15 cellular contexts compared by ENCODE assay signal in genomic region chr2:144084114-144084661, GRCh38.
DNase-seq lines count a peak whose midpoint lies in the region; ATAC-seq and TF ChIP-seq lines count a peak whose summit lies in the region.
"Had no signal": no experiment of that assay in that cellular context is flagged by ENCODE, and none has a peak within 500 bp of the region (broad histone marks: within the 10 kb centered on the region; RNA-seq: fewer than 3 reads in every experiment).

No MANE protein-coding gene starts in this region.

- H3F3A ChIP-seq in SK-N-SH (replicated peaks; ENCODE audit: insufficient read depth), result peaks cover 33% of the 10 kb centered on the region

- H3K36me3 Mint-ChIP-seq in activated CD4-positive, alpha-beta T cell treated with anti-CD3 and anti-CD28 coated beads, Interleukin-2, amount 10 ng/mL, durations not matched to agents 7 days and 5 days (ENCODE audit: low read depth), result no peaks in the 10 kb centered on the region

- H3K79me2 ChIP-seq in SK-N-SH (ENCODE audit: insufficient read depth), result no peaks in the 10 kb centered on the region

- no peaks in the 10 kb centered on the region for H3K36me3 ChIP-seq in SK-N-SH (replicated peaks in 1 of 2; ENCODE audit: control insufficient read depth in 1 of 2, insufficient read depth in 2 of 2, low read length in 1 of 2)
- H3K36me3 ChIP-seq: gastroesophageal sphincter had no signal

- CTCF ChIA-PET in SK-N-SH (lab: Yijun Ruan, JAX), result interaction anchor here (0.9 kb wide), 1 partner anchor 21 kb away, joined by 3 read pairs; no protein-coding TSS in a partner anchor
- CTCF ChIA-PET in activated CD4-positive, alpha-beta T cell treated with anti-CD3 and anti-CD28 coated beads, Interleukin-2, amount 10 ng/mL, durations not matched to agents 7 days and 5 days (lab: Charles Lee), result no interaction called here

- peak overlapping the region; percentile 3 to 74; a peak in 3 of 4 replicates for H3K27ac ChIP-seq in SK-N-SH (ENCODE audit: low read depth in 2 of 2, low read length in 1 of 2)
- H3K27ac ChIP-seq: gastroesophageal sphincter had no signal

- peak in 1 of 2 experiments; percentile 52; a peak in 1 of 4 replicates for TF ChIP-seq EP300 in SK-N-SH (IDR thresholded peaks at IDR 0.05; ENCODE audit: borderline replicate concordance in 1 of 2, low read depth in 1 of 2, low read length in 1 of 2)

- DNase-seq in ELR (ENCODE audit: low read depth) (peak; percentile 89), SK-N-SH (no peak), epithelial cell of proximal tubule (ENCODE audit: low read depth) (peak; percentile 94), retinal pigment epithelial cell (ENCODE audit: low read depth) (peak; percentile 48), NCI-H510A (lab: John Stamatoyannopoulos, UW) (no peak)
- DNase-seq in activated CD4-positive, alpha-beta T cell treated with anti-CD3 and anti-CD28 coated beads, Interleukin-2, amount 10 ng/mL, durations not matched to agents 7 days and 5 days, result no peak
- DNase-seq: activated CD4-positive, alpha-beta T cell treated with anti-CD3 and anti-CD28 coated beads, Interleukin-2, amount 50 U/mL, for 48 hours; activated effector memory CD4-positive, alpha-beta T cell treated with Interleukin-2 at 50 U/mL for 16 hours; CD8-positive, alpha-beta T cell; Kasumi-1; naive thymus-derived CD4-positive, alpha-beta T cell; retina had no signal

- 30% methylated on average over 2 of the region's 2 CpGs for WGBS in SK-N-SH (ENCODE audit: low lambda C conversion rate)

- H3K4me3 ChIP-seq in SK-N-SH (ENCODE audit: low read depth in 2 of 2, low read length in 1 of 2) (no peak overlapping the region), epithelial cell of proximal tubule (ENCODE audit: low read depth, low read length) (no peak overlapping the region), retinal pigment epithelial cell (ENCODE audit: low read length) (no peak overlapping the region)
- H3K4me3 ChIP-seq: gastroesophageal sphincter had no signal

- H3K9me2 ChIP-seq in SK-N-SH, result no peaks in the 10 kb centered on the region

- H3K4me1 Mint-ChIP-seq in activated CD4-positive, alpha-beta T cell treated with anti-CD3 and anti-CD28 coated beads, Interleukin-2, amount 10 ng/mL, durations not matched to agents 7 days and 5 days, result no peaks in the 10 kb centered on the region
- H3K4me1 Mint-ChIP-seq: naive thymus-derived CD4-positive, alpha-beta T cell had no signal

- no peaks in the 10 kb centered on the region for H3K9me3 ChIP-seq in SK-N-SH
- H3K9me3 ChIP-seq: gastroesophageal sphincter had no signal

- H3K9me3 Mint-ChIP-seq in activated CD4-positive, alpha-beta T cell treated with anti-CD3 and anti-CD28 coated beads, Interleukin-2, amount 10 ng/mL, durations not matched to agents 7 days and 5 days, result peaks cover 4% of the 10 kb centered on the region
- H3K9me3 Mint-ChIP-seq: CD8-positive, alpha-beta T cell had no signal

- H3K4me2 ChIP-seq in SK-N-SH, result peak overlapping the region; percentile 36

- H2AFZ ChIP-seq in SK-N-SH (ENCODE audit: low read depth), result no peak overlapping the region

- TF ChIP-seq RAD21 in SK-N-SH (IDR thresholded peaks at IDR 0.05; ENCODE audit: low read length), result no peak

- H3K9ac ChIP-seq in SK-N-SH, result no peak overlapping the region; the same call in 1 of the 2 replicates

- H3K4me1 ChIP-seq in SK-N-SH (ENCODE audit: control insufficient read depth in 1 of 2, insufficient read depth in 2 of 2, low read depth in 1 of 2, low read length in 1 of 2), result peaks cover 13 to 23% of the 10 kb centered on the region in 2 experiments; a peak in 3 of 4 replicates
- H3K4me1 ChIP-seq: gastroesophageal sphincter had no signal

- TF ChIP-seq CTCF in SK-N-SH (IDR thresholded peaks at IDR 0.05) (no peak), epithelial cell of proximal tubule (conservative IDR thresholded peaks at IDR 0.05; ENCODE audit: low read depth, low read length) (no peak), retinal pigment epithelial cell (conservative IDR thresholded peaks at IDR 0.05; ENCODE audit: low read depth, low read length) (no peak)

- H3K27me3 Mint-ChIP-seq in activated CD4-positive, alpha-beta T cell treated with anti-CD3 and anti-CD28 coated beads, Interleukin-2, amount 10 ng/mL, durations not matched to agents 7 days and 5 days, result no peaks in the 10 kb centered on the region
- H3K27me3 Mint-ChIP-seq: naive thymus-derived CD4-positive, alpha-beta T cell had no signal

- no peak overlapping the region for H3K4me3 Mint-ChIP-seq in activated CD4-positive, alpha-beta T cell treated with anti-CD3 and anti-CD28 coated beads, Interleukin-2, amount 10 ng/mL, durations not matched to agents 7 days and 5 days
- H3K4me3 Mint-ChIP-seq: CD8-positive, alpha-beta T cell; naive thymus-derived CD4-positive, alpha-beta T cell had no signal

- no peaks in the 10 kb centered on the region for H4K20me1 ChIP-seq in SK-N-SH (ENCODE audit: insufficient read depth)

- H3K27me3 ChIP-seq in SK-N-SH (ENCODE audit: insufficient read depth), result no peaks in the 10 kb centered on the region
- H3K27me3 ChIP-seq: gastroesophageal sphincter had no signal

- no peak overlapping the region for H3K27ac Mint-ChIP-seq in activated CD4-positive, alpha-beta T cell treated with anti-CD3 and anti-CD28 coated beads, Interleukin-2, amount 10 ng/mL, durations not matched to agents 7 days and 5 days
- H3K27ac Mint-ChIP-seq: CD8-positive, alpha-beta T cell; naive thymus-derived CD4-positive, alpha-beta T cell had no signal

- ATAC-seq in GM18909 (IDR thresholded peaks at IDR 0.05; ENCODE audit: poor library complexity, unreplicated experiment), result no peak
- ATAC-seq in GM21526 (IDR thresholded peaks at IDR 0.05; ENCODE audit: low FRiP score, unreplicated experiment), result no peak
- ATAC-seq: CD8-positive, alpha-beta T cell; gastroesophageal sphincter; naive thymus-derived CD4-positive, alpha-beta T cell had no signal

- POLR2A ChIA-PET in SK-N-SH (lab: Yijun Ruan, JAX), result no interaction called here
- POLR2A ChIA-PET in activated CD4-positive, alpha-beta T cell treated with anti-CD3 and anti-CD28 coated beads, Interleukin-2, amount 10 ng/mL, durations not matched to agents 7 days and 5 days (lab: Charles Lee), result no interaction called here

TF ChIP-seq in SK-N-SH, 30 proteins besides CTCF, POLR2A, EP300 and RAD21 (continues in another document):
- TF ChIP-seq, protein P1, sequence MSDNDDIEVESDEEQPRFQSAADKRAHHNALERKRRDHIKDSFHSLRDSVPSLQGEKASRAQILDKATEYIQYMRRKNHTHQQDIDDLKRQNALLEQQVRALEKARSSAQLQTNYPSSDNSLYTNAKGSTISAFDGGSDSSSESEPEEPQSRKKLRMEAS (IDR thresholded peaks at IDR 0.05; ENCODE audit: low read depth), result peak; percentile 85
- no peak for TF ChIP-seq GATA2 (CRISPR knock-in tag; IDR thresholded peaks at IDR 0.05)
- TF ChIP-seq RCOR1 (IDR thresholded peaks at IDR 0.05; ENCODE audit: low read length), result no peak
- peak; percentile 84 for TF ChIP-seq FOSL2 (IDR thresholded peaks at IDR 0.05; ENCODE audit: borderline replicate concordance, low read depth)
- TF ChIP-seq, protein P2, sequence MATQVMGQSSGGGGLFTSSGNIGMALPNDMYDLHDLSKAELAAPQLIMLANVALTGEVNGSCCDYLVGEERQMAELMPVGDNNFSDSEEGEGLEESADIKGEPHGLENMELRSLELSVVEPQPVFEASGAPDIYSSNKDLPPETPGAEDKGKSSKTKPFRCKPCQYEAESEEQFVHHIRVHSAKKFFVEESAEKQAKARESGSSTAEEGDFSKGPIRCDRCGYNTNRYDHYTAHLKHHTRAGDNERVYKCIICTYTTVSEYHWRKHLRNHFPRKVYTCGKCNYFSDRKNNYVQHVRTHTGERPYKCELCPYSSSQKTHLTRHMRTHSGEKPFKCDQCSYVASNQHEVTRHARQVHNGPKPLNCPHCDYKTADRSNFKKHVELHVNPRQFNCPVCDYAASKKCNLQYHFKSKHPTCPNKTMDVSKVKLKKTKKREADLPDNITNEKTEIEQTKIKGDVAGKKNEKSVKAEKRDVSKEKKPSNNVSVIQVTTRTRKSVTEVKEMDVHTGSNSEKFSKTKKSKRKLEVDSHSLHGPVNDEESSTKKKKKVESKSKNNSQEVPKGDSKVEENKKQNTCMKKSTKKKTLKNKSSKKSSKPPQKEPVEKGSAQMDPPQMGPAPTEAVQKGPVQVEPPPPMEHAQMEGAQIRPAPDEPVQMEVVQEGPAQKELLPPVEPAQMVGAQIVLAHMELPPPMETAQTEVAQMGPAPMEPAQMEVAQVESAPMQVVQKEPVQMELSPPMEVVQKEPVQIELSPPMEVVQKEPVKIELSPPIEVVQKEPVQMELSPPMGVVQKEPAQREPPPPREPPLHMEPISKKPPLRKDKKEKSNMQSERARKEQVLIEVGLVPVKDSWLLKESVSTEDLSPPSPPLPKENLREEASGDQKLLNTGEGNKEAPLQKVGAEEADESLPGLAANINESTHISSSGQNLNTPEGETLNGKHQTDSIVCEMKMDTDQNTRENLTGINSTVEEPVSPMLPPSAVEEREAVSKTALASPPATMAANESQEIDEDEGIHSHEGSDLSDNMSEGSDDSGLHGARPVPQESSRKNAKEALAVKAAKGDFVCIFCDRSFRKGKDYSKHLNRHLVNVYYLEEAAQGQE (IDR thresholded peaks at IDR 0.05; ENCODE audit: low read depth, low read length), result no peak
- no peak for TF ChIP-seq EZH2phosphoT487 (IDR thresholded peaks at IDR 0.05; ENCODE audit: borderline replicate concordance, low read depth)
- TF ChIP-seq JUND (IDR thresholded peaks at IDR 0.05), result peak; percentile 53
- peak; percentile 24 for TF ChIP-seq TCF12 (IDR thresholded peaks at IDR 0.05)
- TF ChIP-seq TEAD4 (IDR thresholded peaks at IDR 0.05; ENCODE audit: borderline replicate concordance, insufficient read depth), result peak; percentile 14; the same call in 1 of the 2 replicates
- no peak for TF ChIP-seq USF2 (IDR thresholded peaks at IDR 0.05; ENCODE audit: borderline replicate concordance, low read depth, low read length)
- no peak for TF ChIP-seq CHD2 (IDR thresholded peaks at IDR 0.05; ENCODE audit: low read length, partially characterized antibody)
- no peak for TF ChIP-seq MEF2A (IDR thresholded peaks at IDR 0.05; ENCODE audit: borderline replicate concordance, low read depth)
- TF ChIP-seq SIN3A (IDR thresholded peaks at IDR 0.05; ENCODE audit: borderline replicate concordance, low read depth, low read length), result no peak
- TF ChIP-seq RXRA (IDR thresholded peaks at IDR 0.05; ENCODE audit: borderline replicate concordance, low read depth), result peak; percentile 53; the same call in 1 of the 2 replicates

Comparison
In these comparisons a context has a peak if more than half of its experiments do, and no peak if none do; other contexts are left out.
1. DNase-seq: peak in ELR (single experiment), epithelial cell of proximal tubule (single experiment) and retinal pigment epithelial cell (single experiment); none in SK-N-SH (single experiment), activated CD4-positive, alpha-beta T cell treated with anti-CD3 and anti-CD28 coated beads, Interleukin-2, amount 10 ng/mL, durations not matched to agents 7 days and 5 days (single experiment) and NCI-H510A (single experiment).